24 cellular contexts compared by ENCODE assay signal in genomic region chr1:238177351-238177750, GRCh38.
DNase-seq lines count a peak whose midpoint lies in the region; ATAC-seq and TF ChIP-seq lines count a peak whose summit lies in the region.
"Had no signal": no experiment of that assay in that cellular context is flagged by ENCODE, and none has a peak within 500 bp of the region (broad histone marks: within the 10 kb centered on the region; RNA-seq: fewer than 3 reads in every experiment).

No MANE protein-coding gene starts in this region.

- H2AK5ac ChIP-seq in H9 (ENCODE audit: insufficient read length, low read length), result no peak overlapping the region

- DNase-seq in H9 (no peak), WTC11 (ENCODE audit: low spot score) (no peak), endodermal cell (no peak), neural progenitor cell (ENCODE audit: low spot score) (peak; percentile 7), left ventricle myocardium inferior (no peak), omental fat pad (ENCODE audit: low spot score) (no peak), hippocampal formation (lab: John Stamatoyannopoulos, UW) (no peak)
- DNase-seq: BE2C; CD4-positive, CD25-positive, alpha-beta regulatory T cell; COR-L47; GF-D8; HCEC 1CT; Karpas-422; MG63; NCI-H1092; NCI-H1436 treated with DMSO at 0.1 percent for 48 hours; NCI-H2029 treated with DMSO at 0.1 percent for 48 hours; NCI-H2171; NK-92 treated with Interleukin-12 subunit alpha and Interleukin-12 subunit beta, amount 100 ng/mL, for 24 hours; Peyer's patch; Right ventricle myocardium superior had no signal

- H2BK5ac ChIP-seq in H9 (ENCODE audit: insufficient read length, low read length), result no peak overlapping the region

- H4K8ac ChIP-seq in H9 (replicated peaks; ENCODE audit: insufficient read length, low read depth, low read length), result no peak overlapping the region

- no peak overlapping the region for H3K18ac ChIP-seq in H9 (ENCODE audit: insufficient read length, low read depth, low read length)

- H3K9ac ChIP-seq in H9 (ENCODE audit: extremely low read depth, insufficient read length, low read length), result no peak overlapping the region
- H3K9ac ChIP-seq in endodermal cell (ENCODE audit: extremely low read depth, low read length, poor library complexity, severe bottlenecking), result no peak overlapping the region
- H3K9ac ChIP-seq in neural progenitor cell, result no peak overlapping the region

- no peak overlapping the region for H3K4ac ChIP-seq in H9 (ENCODE audit: low read depth, low read length)

- no peak overlapping the region for H2BK15ac ChIP-seq in H9 (ENCODE audit: low read depth, low read length)

- H3K4me1 ChIP-seq in H9 (ENCODE audit: insufficient read depth, low read length) (peaks cover 15% of the 10 kb centered on the region; the same call in 1 of the 2 replicates), endodermal cell (ENCODE audit: control insufficient read depth, insufficient read depth, low read length) (peaks cover 8% of the 10 kb centered on the region), neural progenitor cell (peaks cover 23% of the 10 kb centered on the region), left ventricle myocardium inferior (no peaks in the 10 kb centered on the region)
- H3K4me1 ChIP-seq: BE2C, Peyer's patch had no signal

- H2BK12ac ChIP-seq in H9 (ENCODE audit: insufficient read length, low read depth, low read length), result no peak overlapping the region

- CTCF ChIA-PET in WTC11 (lab: Charles Lee), result no interaction called here

- H3K14ac ChIP-seq in H9 (ENCODE audit: insufficient read depth, low read length), result no peak overlapping the region

- H2BK20ac ChIP-seq in H9 (ENCODE audit: low read depth, low read length, poor library complexity, severe bottlenecking), result no peak overlapping the region

- H3K27ac Mint-ChIP-seq in H9 (peak overlapping the region in 2 of 3 experiments; percentile 51 to 87; a peak in 2 of 7 replicates), WTC11 (peak overlapping the region; percentile 37; the same call in 1 of the 2 replicates), endodermal cell (no peak overlapping the region), neural progenitor cell (peak overlapping the region; percentile 46)
- H3K27ac Mint-ChIP-seq: CD4-positive, CD25-positive, alpha-beta regulatory T cell; IgD-negative memory B cell had no signal

- H4K5ac ChIP-seq in H9 (ENCODE audit: insufficient read length, low read depth, low read length), result no peak overlapping the region

- H3K4me1 Mint-ChIP-seq in H9, result peaks cover 30 to 33% of the 10 kb centered on the region in 2 experiments
- peaks cover 48% of the 10 kb centered on the region for H3K4me1 Mint-ChIP-seq in WTC11
- H3K4me1 Mint-ChIP-seq in endodermal cell, result peaks cover 19% of the 10 kb centered on the region
- peaks cover 16% of the 10 kb centered on the region for H3K4me1 Mint-ChIP-seq in neural progenitor cell
- H3K4me1 Mint-ChIP-seq: CD4-positive, CD25-positive, alpha-beta regulatory T cell; IgD-negative memory B cell had no signal

- no peaks in the 10 kb centered on the region for H3K9me3 ChIP-seq in H9 (ENCODE audit: control insufficient read depth, low read depth, low read length)
- H3K9me3 ChIP-seq in endodermal cell (ENCODE audit: control insufficient read depth, low read length), result no peaks in the 10 kb centered on the region
- no peaks in the 10 kb centered on the region for H3K9me3 ChIP-seq in neural progenitor cell (ENCODE audit: low read depth)
- peaks cover 11% of the 10 kb centered on the region for H3K9me3 ChIP-seq in left ventricle myocardium inferior (replicated peaks)
- H3K9me3 ChIP-seq: BE2C, MG63, Peyer's patch had no signal

- H3K4me3 Mint-ChIP-seq in H9 (no peak overlapping the region), WTC11 (no peak overlapping the region), endodermal cell (no peak overlapping the region), neural progenitor cell (no peak overlapping the region)
- H3K4me3 Mint-ChIP-seq: CD4-positive, CD25-positive, alpha-beta regulatory T cell; IgD-negative memory B cell had no signal

- no peak overlapping the region for H4K91ac ChIP-seq in H9 (ENCODE audit: insufficient read length, low read depth, low read length)

- H3T11ph ChIP-seq in H9 (ENCODE audit: low read length), result no peak overlapping the region

- no peak overlapping the region for H3K23ac ChIP-seq in H9 (ENCODE audit: insufficient read length, low read depth, low read length)

- H3K27me3 ChIP-seq in H9 (ENCODE audit: insufficient read depth, low read length) (no peaks in the 10 kb centered on the region), endodermal cell (ENCODE audit: control insufficient read depth, insufficient read depth, low read length, poor library complexity, severe bottlenecking) (no peaks in the 10 kb centered on the region), neural progenitor cell (no peaks in the 10 kb centered on the region), left ventricle myocardium inferior (ENCODE audit: low read depth) (no peaks in the 10 kb centered on the region)
- H3K27me3 ChIP-seq: BE2C, MG63, Peyer's patch had no signal

- H3K9me3 Mint-ChIP-seq in H9 (peaks cover 4 to 5% of the 10 kb centered on the region in 2 experiments), WTC11 (peaks cover 29% of the 10 kb centered on the region), endodermal cell (peaks cover 8% of the 10 kb centered on the region), neural progenitor cell (peaks cover 12% of the 10 kb centered on the region)

- H3K4me3 ChIP-seq in endodermal cell (ENCODE audit: low read length) (peak overlapping the region; percentile 22), neural progenitor cell (no peak overlapping the region), left ventricle myocardium inferior (no peak overlapping the region)
- H3K4me3 ChIP-seq: MG63, Peyer's patch, SK-N-MC had no signal

- H4K20me1 ChIP-seq in H9 (ENCODE audit: control insufficient read depth, insufficient read depth, insufficient read length), result no peaks in the 10 kb centered on the region
- no peaks in the 10 kb centered on the region for H4K20me1 ChIP-seq in neural progenitor cell (ENCODE audit: low read depth)

- no CpG with 5 or more reads among the region's 1 CpG for WGBS in H9 (ENCODE audit: extremely low coverage, insufficient read length, low lambda C conversion rate)
- 86% methylated on average over 1 of the region's 1 CpG; no CpG with 5 or more reads in 1 of the 2 experiments for WGBS in endodermal cell (ENCODE audit: insufficient coverage in 1 of 2, insufficient read length in 1 of 2), 2 experiments

- TF ChIP-seq CTCF in H9 (conservative IDR thresholded peaks at IDR 0.05) (0 out of 3 replicates have a peak, but pooled peaks have one; percentile 10), WTC11 (IDR thresholded peaks at IDR 0.05) (no peak), endodermal cell (conservative IDR thresholded peaks at IDR 0.05) (no peak), neural progenitor cell (IDR thresholded peaks at IDR 0.05) (no peak), left ventricle myocardium inferior (IDR thresholded peaks at IDR 0.05; ENCODE audit: borderline replicate concordance) (no peak), omental fat pad (IDR thresholded peaks at IDR 0.05) (no peak)

- POLR2A ChIA-PET in WTC11 (lab: Charles Lee), result no interaction called here

- H3K36me3 Mint-ChIP-seq in H9 (ENCODE audit: insufficient read depth in 1 of 3, low read depth in 3 of 3) (peaks cover 5 to 14% (median 7%) of the 10 kb centered on the region in 3 experiments), WTC11 (peaks cover 23% of the 10 kb centered on the region), endodermal cell (ENCODE audit: low read depth) (peaks cover 3% of the 10 kb centered on the region), neural progenitor cell (peaks cover 5% of the 10 kb centered on the region)
- H3K36me3 Mint-ChIP-seq: CD4-positive, CD25-positive, alpha-beta regulatory T cell had no signal

- H3K4me2 ChIP-seq in H9 (ENCODE audit: insufficient read depth, insufficient read length, low read length) (no peak overlapping the region), neural progenitor cell (peak overlapping the region; percentile 52)

- H3K79me2 ChIP-seq in H9 (ENCODE audit: insufficient read depth, low read length) (no peaks in the 10 kb centered on the region), neural progenitor cell (ENCODE audit: low read depth) (no peaks in the 10 kb centered on the region)

- no peak overlapping the region for H2BK120ac ChIP-seq in H9 (ENCODE audit: low read depth, low read length, poor library complexity, severe bottlenecking)

- H2AFZ ChIP-seq in H9 (ENCODE audit: low read length) (no peak overlapping the region), neural progenitor cell (replicated peaks) (no peak overlapping the region)

- no peak overlapping the region for H3K56ac ChIP-seq in H9 (ENCODE audit: insufficient read length, low read depth, low read length)

- ATAC-seq in WTC11, result peak; percentile 22; the same call in 1 of the 2 replicates
- ATAC-seq in HG02678 (IDR thresholded peaks at IDR 0.05; ENCODE audit: unreplicated experiment), result no peak
- no peak for ATAC-seq in omental fat pad (ENCODE audit: low FRiP score)

- H3K23me2 ChIP-seq in H9 (ENCODE audit: insufficient read length, low read depth, low read length, poor library complexity, severe bottlenecking), result no peaks in the 10 kb centered on the region

- no peaks in the 10 kb centered on the region for H3K27me3 Mint-ChIP-seq in H9 (ENCODE audit: low read depth)
- H3K27me3 Mint-ChIP-seq in WTC11 (ENCODE audit: low read depth), result no peaks in the 10 kb centered on the region
- no peaks in the 10 kb centered on the region for H3K27me3 Mint-ChIP-seq in endodermal cell (ENCODE audit: insufficient read depth)
- H3K27me3 Mint-ChIP-seq in neural progenitor cell (ENCODE audit: insufficient read depth, low read depth), result no peaks in the 10 kb centered on the region
- H3K27me3 Mint-ChIP-seq: CD4-positive, CD25-positive, alpha-beta regulatory T cell; IgD-negative memory B cell had no signal

- H3F3A ChIP-seq in neural progenitor cell (ENCODE audit: low read depth), result peaks cover 18% of the 10 kb centered on the region

- intact Hi-C loops in left ventricle myocardium inferior (cut with micrococcal nuclease), result no loop called here

- no peaks in the 10 kb centered on the region for H3K79me1 ChIP-seq in H9 (ENCODE audit: insufficient read depth, low read depth, low read length, poor library complexity, severe bottlenecking)

- H3K36me3 ChIP-seq in endodermal cell (ENCODE audit: control insufficient read depth, insufficient read depth, low read length) (no peaks in the 10 kb centered on the region), neural progenitor cell (no peaks in the 10 kb centered on the region), left ventricle myocardium inferior (no peaks in the 10 kb centered on the region)
- H3K36me3 ChIP-seq: BE2C, MG63, Peyer's patch had no signal

- no peak overlapping the region for H3K27ac ChIP-seq in H9 (ENCODE audit: insufficient read length, low read depth, low read length)
- no peak overlapping the region for H3K27ac ChIP-seq in endodermal cell (ENCODE audit: low read depth, low read length)
- peak overlapping the region; percentile 75 for H3K27ac ChIP-seq in neural progenitor cell
- H3K27ac ChIP-seq in left ventricle myocardium inferior (replicated peaks), result no peak overlapping the region
- H3K27ac ChIP-seq: Peyer's patch, SK-N-MC had no signal
